In genomic region chr17:35938492-35938891, GRCh38 we compare ENCODE assay signal across 5 cellular contexts. TPM values are rescaled to one million over a fixed set of nuclear protein-coding genes. Genes with fewer than 3 reads are reported as not detected.
"Had no signal": no experiment of that assay in that cellular context is flagged by ENCODE, and none has a peak within 500 bp of the region (broad histone marks: within the 10 kb centered on the region; RNA-seq: fewer than 3 reads in every experiment).

No MANE protein-coding gene starts in this region.

RNA-seq across cellular contexts. Expression of gene LYZL6, which starts 5.0 kb away (rescaled TPM):
- total RNA-seq: HepG2, HT-29, HT1080, IMR-90 had no signal
- polyA plus RNA-seq: HepG2, IgD-negative memory B cell, IMR-90 had no signal

RNA-seq across cellular contexts. Expression of gene RDM1, which starts 7.9 kb away (rescaled TPM):
- polyA plus RNA-seq: IgD-negative memory B cell, IMR-90 had no signal

RNA-seq across cellular contexts. Expression of gene CCL16, which starts 42.8 kb away (rescaled TPM):
- total RNA-seq: HT-29, HT1080, IMR-90 had no signal
- polyA plus RNA-seq: IgD-negative memory B cell, IMR-90 had no signal

RNA-seq across cellular contexts. Expression of gene CCL14, which starts 48.0 kb away (rescaled TPM):
- total RNA-seq: HT1080, IMR-90 had no signal
- polyA plus RNA-seq: IgD-negative memory B cell, IMR-90 had no signal

RNA-seq across cellular contexts. Expression of gene CCL5, which starts 58.3 kb away (rescaled TPM):
- total RNA-seq: HT-29, HT1080, IMR-90 had no signal
- polyA plus RNA-seq: IMR-90 had no signal
